Comparison of ENCODE assay signal across 10 cellular contexts in the genomic region with DNA sequence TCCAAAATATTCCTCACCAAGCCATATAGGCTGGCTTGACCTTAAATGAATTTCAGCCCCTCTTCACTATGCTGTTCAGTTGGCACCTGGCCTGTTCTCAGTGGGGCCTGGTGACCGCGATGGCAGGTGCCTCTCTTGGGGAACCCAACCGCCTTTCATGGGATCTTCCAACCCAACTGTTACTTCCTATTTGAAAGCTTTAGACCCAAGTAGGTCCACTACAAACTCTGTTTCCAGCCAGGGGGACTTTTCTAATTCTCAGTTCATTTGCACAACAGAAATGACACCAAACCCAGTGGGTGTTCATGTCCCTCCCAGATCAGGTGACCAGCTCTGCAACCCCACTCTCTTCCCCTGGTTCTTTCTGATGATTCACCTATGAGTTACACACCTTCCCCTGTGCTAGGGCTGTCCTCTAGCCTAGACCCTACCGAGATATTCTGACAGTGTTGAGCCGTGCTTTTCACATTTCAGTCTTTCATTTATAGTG. TPM values are rescaled to one million over a fixed set of nuclear protein-coding genes. Genes with fewer than 3 reads are reported as not detected.
DNase-seq lines count a peak whose midpoint lies in the region; ATAC-seq, FAIRE-seq and TF ChIP-seq lines count a peak whose summit lies in the region.
"Had no signal": no experiment of that assay in that cellular context is flagged by ENCODE, and none has a peak within 500 bp of the region (broad histone marks: within the 10 kb centered on the region; RNA-seq: fewer than 3 reads in every experiment).

No MANE protein-coding gene starts in this region.

- H3K4me1 ChIP-seq in sigmoid colon (no peaks in the 10 kb centered on the region), ovary (ENCODE audit: insufficient read depth) (no peaks in the 10 kb centered on the region), SJCRH30 (no peaks in the 10 kb centered on the region)

- DNase-seq in GM12891 (ENCODE audit: insufficient read length, low spot score), result no peak
- DNase-seq in RPMI8226, result peak; percentile 96
- no peak for DNase-seq in COLO829 (ENCODE audit: low spot score)
- no peak for DNase-seq in sigmoid colon
- no peak for DNase-seq in ovary
- no peak for DNase-seq in SJCRH30
- DNase-seq: kidney glomerular epithelial cell, Right ventricle myocardium superior had no signal

- peak; percentile 85 for FAIRE-seq in GM12891 (lab: Jason Lieb, UNC)

- no peak overlapping the region for H3K27ac ChIP-seq in sigmoid colon
- no peak overlapping the region for H3K27ac ChIP-seq in ovary
- no peak overlapping the region for H3K27ac ChIP-seq in SJCRH30

- ATAC-seq in GM19324 (IDR thresholded peaks at IDR 0.05; ENCODE audit: low FRiP score, unreplicated experiment), result peak; percentile 70
- ATAC-seq in HG02938 (IDR thresholded peaks at IDR 0.05; ENCODE audit: unreplicated experiment), result peak; percentile 82

- no peak overlapping the region for H3K4me3 ChIP-seq in sigmoid colon
- H3K4me3 ChIP-seq in ovary, result no peak overlapping the region
- no peak overlapping the region for H3K4me3 ChIP-seq in SJCRH30

- TF ChIP-seq POLR2A in GM12891 (IDR thresholded peaks at IDR 0.05; ENCODE audit: low read depth, low read length) (peak; percentile 55; the same call in 1 of the 2 replicates), sigmoid colon (IDR thresholded peaks at IDR 0.05) (no peak), ovary (IDR thresholded peaks at IDR 0.05) (no peak)

- TF ChIP-seq EP300 in sigmoid colon (IDR thresholded peaks at IDR 0.05) (no peak), ovary (IDR thresholded peaks at IDR 0.05) (no peak)

- H3K36me3 ChIP-seq in sigmoid colon (no peaks in the 10 kb centered on the region), ovary (no peaks in the 10 kb centered on the region), SJCRH30 (no peaks in the 10 kb centered on the region)

- no peaks in the 10 kb centered on the region for H3K9me3 ChIP-seq in sigmoid colon
- H3K9me3 ChIP-seq in ovary, result no peaks in the 10 kb centered on the region
- H3K9me3 ChIP-seq in SJCRH30 (replicated peaks), result no peaks in the 10 kb centered on the region

- intact Hi-C loops in sigmoid colon (cut with DNase I), result no loop called here
- intact Hi-C loops in ovary (cut with DNase I), result no loop called here

- H3K27me3 ChIP-seq in sigmoid colon (no peaks in the 10 kb centered on the region), ovary (no peaks in the 10 kb centered on the region), SJCRH30 (no peaks in the 10 kb centered on the region)

- TF ChIP-seq CTCF in sigmoid colon (IDR thresholded peaks at IDR 0.05) (no peak), ovary (IDR thresholded peaks at IDR 0.05) (no peak)

- 81 to 97% methylated on average over 5 of the region's 5 CpGs for WGBS in sigmoid colon, 2 donors
- WGBS in ovary, 3 donors, result 95 to 97% (median 96%) methylated on average over 5 of the region's 5 CpGs

TF ChIP-seq in GM12891, 5 proteins besides CTCF, POLR2A, EP300 and RAD21:
- no peak for TF ChIP-seq TAF1 (IDR thresholded peaks at IDR 0.05; ENCODE audit: low read depth, low read length)
- no peak for TF ChIP-seq PAX5 (IDR thresholded peaks at IDR 0.05; ENCODE audit: insufficient read depth, low read length, severe bottlenecking)
- no peak for TF ChIP-seq POU2F2 (IDR thresholded peaks at IDR 0.05; ENCODE audit: low read depth, low read length)
- 0 out of 2 replicates have a peak, but pooled peaks have one; percentile 27 for TF ChIP-seq SPI1 (IDR thresholded peaks at IDR 0.05; ENCODE audit: low read depth, low read length)
- TF ChIP-seq POLR2AphosphoS5 (IDR thresholded peaks at IDR 0.05; ENCODE audit: low read depth, low read length), result peak; percentile 13; the same call in 1 of the 2 replicates

RNA-seq across cellular contexts. Expression of a gene that starts 35.6 kb away (rescaled TPM):
- 236 TPM for polyA plus RNA-seq in GM12891 (2012; ENCODE audit: low read depth, missing spikeins)
- 100 to 1,000 TPM in 3 of 4 donors, 10 to 100 TPM in 1; 81.3 to 131 (median 115) TPM for total RNA-seq in sigmoid colon
- 100 to 1,000 TPM; 207 to 339 (median 246) TPM for polyA plus RNA-seq in sigmoid colon
- 10 to 100 TPM; 59.7 to 86.0 (median 65.5) TPM for total RNA-seq in ovary
- polyA plus RNA-seq in ovary, result 100 to 1,000 TPM in 1 of 2 donors, 10 to 100 TPM in 1; 86.1 to 135 TPM
- total RNA-seq in SJCRH30 (2014; rRNA removed; shearing (Covaris generic)), result 111 and 125 TPM in 2 replicates
